8 cellular contexts compared by ENCODE assay signal in genomic region chr12:124567035-124567672, GRCh38. TPM values are rescaled to one million over a fixed set of nuclear protein-coding genes. Genes with fewer than 3 reads are reported as not detected.
A peak's percentile ranks its signal among the peaks of the same experiment; 100 is the strongest.
DNase-seq lines count a peak whose midpoint lies in the region; ATAC-seq and TF ChIP-seq lines count a peak whose summit lies in the region.

Gene NCOR2, minus strand, starts transcription at chr12:124567612. Its CDS starts 72,361 bp downstream, at chr12:124495251.

- POLR2A ChIA-PET in OCI-LY7 (lab: Charles Lee) = interaction anchor here (0.6 kb wide), 1 partner anchor 37 kb away, joined by 3 read pairs; no protein-coding TSS in a partner anchor

- peak within 1 kb of the TSS; percentile 78 for H3K4ac ChIP-seq in trophoblast cell (ENCODE audit: low read depth, low read length)

- H3K9me2 ChIP-seq in OCI-LY7 (ENCODE audit: insufficient read depth, low read length) = no peaks in the 10 kb centered on the region

- H2AFZ ChIP-seq in OCI-LY7 (ENCODE audit: low read length) (peak within 1 kb of the TSS; percentile 75), trophoblast cell (ENCODE audit: insufficient read depth, low read length, poor library complexity) (peak within 1 kb of the TSS; percentile 82)

- peaks cover 26% of the 10 kb centered on the region for H3K79me1 ChIP-seq in trophoblast cell (ENCODE audit: low read length)

- intact Hi-C loops in OCI-LY7 (cut with micrococcal nuclease; ENCODE audit: unreplicated experiment) (loop anchor here (1.0 to 5.0 kb wide), 5 partner anchors 24 to 200 kb away; no protein-coding TSS in a partner anchor), aorta (cut with DNase I) (loop anchor here (1.0 to 5.0 kb wide), 8 partner anchors 45 to 200 kb away; no protein-coding TSS in a partner anchor)

- CTCF ChIA-PET in OCI-LY7 (lab: Charles Lee; ENCODE audit: unreplicated experiment) = interaction anchor here (0.6 to 0.7 kb wide), 3 partner anchors 13 to 261 kb away, joined by 4 to 5 read pairs (median 5); no protein-coding TSS in a partner anchor

- peak within 1 kb of the TSS; percentile 97 for H3K14ac ChIP-seq in trophoblast cell (ENCODE audit: low read length)

- H2BK5ac ChIP-seq in trophoblast cell (ENCODE audit: low read depth, low read length, poor library complexity) = peak within 1 kb of the TSS; percentile 97

- H3K27me3 ChIP-seq in trophoblast cell (ENCODE audit: insufficient read depth, low read length) (no peaks in the 10 kb centered on the region), aorta (ENCODE audit: control insufficient read depth in 1 of 2, insufficient read depth in 2 of 2, low read length in 1 of 2) (no peaks in the 10 kb centered on the region)

- no CpG with 5 or more reads among the region's 102 CpGs for WGBS in trophoblast cell (ENCODE audit: extremely low coverage, insufficient coverage, insufficient read length)
- WGBS in aorta, 2 donors = 1% methylated on average over 50 to 97 of the region's 102 CpGs

- peak within 1 kb of the TSS; percentile 99 for H2BK120ac ChIP-seq in trophoblast cell (ENCODE audit: insufficient read depth, low read length, poor library complexity)

- peak within 1 kb of the TSS; percentile 95 for H4K91ac ChIP-seq in trophoblast cell (ENCODE audit: low read depth, low read length)

- H3K27ac ChIP-seq in OCI-LY7 (ENCODE audit: low read depth, low read length, poor library complexity, severe bottlenecking) (peak within 1 kb of the TSS; percentile 67), trophoblast cell (ENCODE audit: low read depth, low read length) (peak within 1 kb of the TSS; percentile 90), aorta (ENCODE audit: low read depth in 1 of 2, low read length in 2 of 2) (peak within 1 kb of the TSS; percentile 36 to 75)

- peak within 1 kb of the TSS; percentile 74 for H2BK12ac ChIP-seq in trophoblast cell (ENCODE audit: low read length)

- H3K4me2 ChIP-seq in OCI-LY7 (ENCODE audit: low read length) = peak within 1 kb of the TSS; percentile 95
- H3K4me2 ChIP-seq in trophoblast cell (ENCODE audit: low read length) = peak within 1 kb of the TSS; percentile 82

- peak within 1 kb of the TSS; percentile 86 for H3K9ac ChIP-seq in trophoblast cell (ENCODE audit: low read length)

- ATAC-seq in GM18502 (IDR thresholded peaks at IDR 0.05; ENCODE audit: poor library complexity, unreplicated experiment) (peak; percentile 34), HG02610 (IDR thresholded peaks at IDR 0.05; ENCODE audit: unreplicated experiment) (peak; percentile 18), aorta (ENCODE audit: low FRiP score) (no peak)

- DNase-seq in OCI-LY7 (ENCODE audit: low spot score) (peak; percentile 74), globus pallidus (ENCODE audit: low spot score) (peak; percentile 30), trophoblast cell (peak in 1 of 2 donors; percentile 28), aorta (no peak), DMS114 treated with DMSO at 0.1 percent for 48 hours (lab: John Stamatoyannopoulos, UW; ENCODE audit: unreplicated experiment) (no peak)
- peak; percentile 82 for DNase-seq in activated effector memory CD4-positive, alpha-beta T cell treated with anti-CD3 and anti-CD28 coated beads, Interleukin-2, amount 50 U/mL, for 16 hours

- H3K36me3 ChIP-seq in OCI-LY7 (ENCODE audit: insufficient read depth, low read length) (no peaks in the 10 kb centered on the region), trophoblast cell (ENCODE audit: control insufficient read depth in 1 of 2, insufficient read depth in 2 of 2, low read length in 2 of 2) (no peaks in the 10 kb centered on the region), aorta (ENCODE audit: control insufficient read depth in 1 of 2, insufficient read depth in 2 of 2, low read length in 1 of 2) (no peaks in the 10 kb centered on the region)

- H4K12ac ChIP-seq in trophoblast cell (ENCODE audit: low read depth, low read length) = peak within 1 kb of the TSS; percentile 50

- no peak within 1 kb of the TSS for H3K23ac ChIP-seq in trophoblast cell (ENCODE audit: low read length)

- no peaks in the 10 kb centered on the region for H3K9me3 ChIP-seq in OCI-LY7 (ENCODE audit: low read length)
- no peaks in the 10 kb centered on the region for H3K9me3 ChIP-seq in trophoblast cell (ENCODE audit: insufficient read depth, low read depth, low read length)
- H3K9me3 ChIP-seq in aorta (ENCODE audit: control insufficient read depth, low read length) = no peaks in the 10 kb centered on the region

- H3K4me3 ChIP-seq in OCI-LY7 (ENCODE audit: low read depth, low read length, poor library complexity, severe bottlenecking) (peak within 1 kb of the TSS; percentile 90), trophoblast cell (ENCODE audit: low read depth, low read length) (peak within 1 kb of the TSS; percentile 92), aorta (ENCODE audit: low read length in 2 of 2) (peak within 1 kb of the TSS; percentile 73 to 83)

- peaks cover 23% of the 10 kb centered on the region for H4K20me1 ChIP-seq in OCI-LY7 (ENCODE audit: insufficient read depth, low read length)

- peak within 1 kb of the TSS; percentile 90 for H2AK5ac ChIP-seq in trophoblast cell (ENCODE audit: low read length)

- BruUV-seq in OCI-LY7 (replicated peaks; lab: Mats Ljungman, UMichigan) = no TSS peak

- H3K18ac ChIP-seq in trophoblast cell (ENCODE audit: low read length) = peak within 1 kb of the TSS; percentile 99

- TF ChIP-seq CTCF in OCI-LY7 (conservative IDR thresholded peaks at IDR 0.05; ENCODE audit: low read length) = 0 out of 2 replicates have a peak, but pooled peaks have one; percentile 3

- H4K8ac ChIP-seq in trophoblast cell (ENCODE audit: low read depth, low read length) = peak within 1 kb of the TSS; percentile 84

- H3K4me1 ChIP-seq in OCI-LY7 (ENCODE audit: insufficient read depth, low read length, poor library complexity, severe bottlenecking) = peaks cover 39% of the 10 kb centered on the region
- H3K4me1 ChIP-seq in trophoblast cell (ENCODE audit: control insufficient read depth in 1 of 2, insufficient read depth in 2 of 2, low read length in 2 of 2) = peaks cover 28 to 33% of the 10 kb centered on the region in 2 experiments
- H3K4me1 ChIP-seq in aorta (ENCODE audit: control insufficient read depth in 1 of 2, insufficient read depth in 2 of 2, low read length in 2 of 2) = no peaks in the 10 kb centered on the region

- H3K79me2 ChIP-seq in OCI-LY7 (ENCODE audit: insufficient read depth, low read depth, low read length) (peaks cover 47% of the 10 kb centered on the region), trophoblast cell (ENCODE audit: control insufficient read depth, insufficient read depth, low read length, poor library complexity) (peaks cover 40% of the 10 kb centered on the region)

RNA-seq across cellular contexts. Expression of gene NCOR2, which starts in this region (rescaled TPM):
- 22.7 and 30.2 TPM in 2 replicates for total RNA-seq in OCI-LY7 (2014; rRNA removed; shearing (Covaris generic))
- total RNA-seq in OCI-LY7 (2022) (154 and 159 TPM in 2 replicates), aorta (100 to 1,000 TPM; 201 to 248 TPM)
- 147 and 153 TPM in 2 replicates for polyA plus RNA-seq in trophoblast cell (2013)
- polyA plus RNA-seq in aorta = 10 to 100 TPM; 39.1 to 48.2 TPM

Comparison
In these comparisons a context has a peak if more than half of its experiments do, and no peak if none do; other contexts are left out.
1. DNase-seq: peak in OCI-LY7 (single experiment), activated effector memory CD4-positive, alpha-beta T cell treated with anti-CD3 and anti-CD28 coated beads, Interleukin-2, amount 50 U/mL, for 16 hours (single experiment) and globus pallidus (single experiment); none in aorta (0 of 2) and DMS114 treated with DMSO at 0.1 percent for 48 hours (single experiment).
2. Peak in every context shown above with its lines, with median percentiles within 50 percentile points of each other: H3K27ac ChIP-seq and H3K4me3 ChIP-seq.